Comparison of ENCODE assay signal across 12 cellular contexts in the genomic region with DNA sequence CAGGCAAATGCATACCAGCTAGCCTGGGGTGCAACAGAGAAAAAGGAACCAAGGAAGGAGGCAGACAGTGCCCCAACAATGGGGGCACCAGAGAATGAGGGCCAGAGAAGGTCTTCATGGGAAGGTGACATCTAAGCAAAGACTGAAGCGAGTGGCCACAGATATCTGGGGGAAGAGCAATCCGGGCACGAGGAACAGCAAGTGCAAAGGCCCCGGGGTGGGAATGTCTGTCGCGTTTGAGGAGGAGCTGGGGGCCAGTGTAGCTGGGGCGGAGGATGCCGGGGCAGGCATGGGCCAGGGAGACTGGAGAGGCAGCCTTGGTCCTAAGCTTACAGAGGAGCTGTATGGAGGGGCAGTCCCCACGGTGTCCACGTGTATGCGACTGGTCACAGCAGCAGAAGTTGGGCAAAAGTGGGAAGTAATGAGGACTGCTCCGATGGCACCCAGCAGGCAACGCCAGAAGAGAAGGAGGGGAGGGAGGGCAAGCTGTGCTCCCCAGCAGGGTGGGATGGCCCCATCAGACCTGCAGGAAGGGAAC. TPM values are rescaled to one million over a fixed set of nuclear protein-coding genes. Genes with fewer than 3 reads are reported as not detected.
DNase-seq lines count a peak whose midpoint lies in the region; ATAC-seq and TF ChIP-seq lines count a peak whose summit lies in the region.
"Had no signal": no experiment of that assay in that cellular context is flagged by ENCODE, and none has a peak within 500 bp of the region (broad histone marks: within the 10 kb centered on the region; RNA-seq: fewer than 3 reads in every experiment).

No MANE protein-coding gene starts in this region.

- no peak overlapping the region for H3K4me3 Mint-ChIP-seq in activated naive CD8-positive, alpha-beta T cell treated with anti-CD3 and anti-CD28 coated beads for 36 hours
- H3K4me3 Mint-ChIP-seq in memory B cell (no peak overlapping the region), HFFc6 (no peak overlapping the region)

- no peak for TF ChIP-seq CTCF in cardiac muscle cell (IDR thresholded peaks at IDR 0.05; ENCODE audit: low read depth, low read length)
- TF ChIP-seq CTCF in left ventricle myocardium inferior (IDR thresholded peaks at IDR 0.05; ENCODE audit: borderline replicate concordance): no peak
- no peak for TF ChIP-seq CTCF in uterus (IDR thresholded peaks at IDR 0.05)
- TF ChIP-seq CTCF in HFFc6 (IDR thresholded peaks at IDR 0.05): no peak

- TF ChIP-seq POLR2A in uterus (IDR thresholded peaks at IDR 0.05): no peak

- H3K27ac ChIP-seq in cardiac muscle cell (peak overlapping the region; percentile 25), left ventricle myocardium inferior (replicated peaks) (no peak overlapping the region), uterus (peak overlapping the region; percentile 90 to 91)
- H3K27ac ChIP-seq: parathyroid adenoma had no signal

- no peaks in the 10 kb centered on the region for H3K9me3 ChIP-seq in cardiac muscle cell (ENCODE audit: low read depth)
- peaks cover 6% of the 10 kb centered on the region for H3K9me3 ChIP-seq in left ventricle myocardium inferior (replicated peaks)
- no peaks in the 10 kb centered on the region for H3K9me3 ChIP-seq in uterus

- peaks cover 7% of the 10 kb centered on the region for H3K9me3 Mint-ChIP-seq in activated naive CD8-positive, alpha-beta T cell treated with anti-CD3 and anti-CD28 coated beads for 36 hours
- peaks cover 2% of the 10 kb centered on the region for H3K9me3 Mint-ChIP-seq in memory B cell
- H3K9me3 Mint-ChIP-seq in HFFc6: no peaks in the 10 kb centered on the region

- no peaks in the 10 kb centered on the region for H3K36me3 ChIP-seq in cardiac muscle cell
- H3K36me3 ChIP-seq in left ventricle myocardium inferior: no peaks in the 10 kb centered on the region
- no peaks in the 10 kb centered on the region for H3K36me3 ChIP-seq in uterus

- ATAC-seq in memory B cell (ENCODE audit: low read depth) (no peak), GM21825 (IDR thresholded peaks at IDR 0.05; ENCODE audit: unreplicated experiment) (no peak)

- H3K4me3 ChIP-seq in cardiac muscle cell (no peak overlapping the region), left ventricle myocardium inferior (no peak overlapping the region), uterus (no peak overlapping the region)

- DNase-seq in cardiac muscle cell (ENCODE audit: low read depth in 1 of 2, low spot score in 1 of 2): no peak
- DNase-seq in left ventricle myocardium inferior: no peak
- DNase-seq in activated naive CD8-positive, alpha-beta T cell treated with anti-CD3 and anti-CD28 coated beads for 36 hours: no peak
- no peak for DNase-seq in memory B cell (ENCODE audit: low spot score in 2 of 2)
- DNase-seq in uterus: peak in 1 of 2 donors; percentile 14
- no peak for DNase-seq in NCI-H446 treated with DMSO at 0.1 percent for 48 hours (lab: John Stamatoyannopoulos, UW)
- DNase-seq in HFFc6: no peak
- DNase-seq: DND-41, foreskin fibroblast, NCI-H2227 treated with DMSO at 0.1 percent for 48 hours had no signal

- H3K4me1 ChIP-seq in cardiac muscle cell (ENCODE audit: low read depth) (peaks cover 31% of the 10 kb centered on the region), left ventricle myocardium inferior (peaks cover 63% of the 10 kb centered on the region), uterus (peaks cover 39 to 57% of the 10 kb centered on the region in 2 donors)

- H3K27me3 ChIP-seq in cardiac muscle cell (no peaks in the 10 kb centered on the region), left ventricle myocardium inferior (ENCODE audit: low read depth) (no peaks in the 10 kb centered on the region), uterus (no peaks in the 10 kb centered on the region)

- H3K36me3 Mint-ChIP-seq in activated naive CD8-positive, alpha-beta T cell treated with anti-CD3 and anti-CD28 coated beads for 36 hours: peaks cover 50% of the 10 kb centered on the region
- H3K36me3 Mint-ChIP-seq in memory B cell: peaks cover 24% of the 10 kb centered on the region
- H3K36me3 Mint-ChIP-seq in HFFc6 (ENCODE audit: low read depth): peaks cover 8% of the 10 kb centered on the region

- H3K27me3 Mint-ChIP-seq in activated naive CD8-positive, alpha-beta T cell treated with anti-CD3 and anti-CD28 coated beads for 36 hours: no peaks in the 10 kb centered on the region
- H3K27me3 Mint-ChIP-seq in memory B cell (no peaks in the 10 kb centered on the region), HFFc6 (ENCODE audit: insufficient read depth) (no peaks in the 10 kb centered on the region; the same call in 1 of the 2 replicates)

- peak overlapping the region; percentile 95 for H3K27ac Mint-ChIP-seq in activated naive CD8-positive, alpha-beta T cell treated with anti-CD3 and anti-CD28 coated beads for 36 hours
- H3K27ac Mint-ChIP-seq in memory B cell: peak overlapping the region; percentile 88
- no peak overlapping the region; the same call in 1 of the 2 replicates for H3K27ac Mint-ChIP-seq in HFFc6

- intact Hi-C loops in left ventricle myocardium inferior (cut with micrococcal nuclease): no loop called here
- intact Hi-C loops in uterus (cut with DNase I; ENCODE audit: low total_unique reads): no loop called here

- H3K4me1 Mint-ChIP-seq in activated naive CD8-positive, alpha-beta T cell treated with anti-CD3 and anti-CD28 coated beads for 36 hours: peaks cover 92% of the 10 kb centered on the region
- peaks cover 75% of the 10 kb centered on the region for H3K4me1 Mint-ChIP-seq in memory B cell
- H3K4me1 Mint-ChIP-seq in HFFc6 (ENCODE audit: low read depth): peaks cover 36% of the 10 kb centered on the region

RNA-seq across cellular contexts. Expression of gene EEIG1, which starts 19.1 kb away (rescaled TPM):
- 20.9 and 25.6 TPM in 2 replicates for total RNA-seq in cardiac muscle cell
- polyA plus RNA-seq in cardiac muscle cell: 26.6 and 32.5 TPM in 2 replicates
- 20.7 TPM for total RNA-seq in left ventricle myocardium inferior
- total RNA-seq in activated naive CD8-positive, alpha-beta T cell treated with anti-CD3 and anti-CD28 coated beads for 36 hours: 10 to 100 TPM; 77.2 to 83.8 TPM
- 100 to 1,000 TPM in 1 of 4 donors, 10 to 100 TPM in 2, 1 to 10 TPM in 1; 5.0 to 140 (median 19.3) TPM for total RNA-seq in uterus
- 10 to 100 TPM; 26.7 to 35.4 (median 29.3) TPM for total RNA-seq in HFFc6 (2021; fragmentation: NEBNext Ultra II Directional; extraction: Animal tissue kit (Norgen Biotek cat#: 25700))

RNA-seq across cellular contexts. Expression of gene DPM2, which starts 24.0 kb away (rescaled TPM):
- total RNA-seq in cardiac muscle cell (26.1 and 35.6 TPM in 2 replicates), left ventricle myocardium inferior (14.0 TPM), uterus (10 to 100 TPM in 3 of 4 donors, 1 to 10 TPM in 1; 6.7 to 33.1 (median 15.9) TPM)
- polyA plus RNA-seq in cardiac muscle cell: 54.2 and 70.7 TPM in 2 replicates
- 10 to 100 TPM; 55.4 to 57.6 TPM for total RNA-seq in activated naive CD8-positive, alpha-beta T cell treated with anti-CD3 and anti-CD28 coated beads for 36 hours
- total RNA-seq in HFFc6 (2021; fragmentation: NEBNext Ultra II Directional; extraction: Animal tissue kit (Norgen Biotek cat#: 25700)): 10 to 100 TPM; 42.5 to 49.6 (median 47.1) TPM

RNA-seq across cellular contexts. Expression of gene PIP5KL1, which starts 31.1 kb away (rescaled TPM):
- total RNA-seq in cardiac muscle cell: 0.89 and 1.7 TPM in 2 replicates
- polyA plus RNA-seq in cardiac muscle cell: 3.4 and 3.5 TPM in 2 replicates
- 0.85 TPM for total RNA-seq in left ventricle myocardium inferior
- total RNA-seq in activated naive CD8-positive, alpha-beta T cell treated with anti-CD3 and anti-CD28 coated beads for 36 hours: 1 to 10 TPM; 2.3 to 3.2 TPM
- total RNA-seq in uterus: 10 to 100 TPM in 1 of 4 donors, 1 to 10 TPM in 2, not detected in 1; 2.9 to 11.3 (median 3.2) TPM
- total RNA-seq in HFFc6 (2021; fragmentation: NEBNext Ultra II Directional; extraction: Animal tissue kit (Norgen Biotek cat#: 25700)): 1 to 10 TPM; 1.7 to 3.1 (median 2.1) TPM

RNA-seq across cellular contexts. Expression of gene ST6GALNAC4, which starts 44.8 kb away (rescaled TPM):
- total RNA-seq in cardiac muscle cell (66.2 and 119 TPM in 2 replicates), left ventricle myocardium inferior (31.3 TPM), uterus (10 to 100 TPM in 3 of 4 donors, under 1 TPM in 1; 0.59 to 41.7 (median 20.7) TPM)
- polyA plus RNA-seq in cardiac muscle cell: 48.8 and 71.4 TPM in 2 replicates
- total RNA-seq in activated naive CD8-positive, alpha-beta T cell treated with anti-CD3 and anti-CD28 coated beads for 36 hours: 10 to 100 TPM; 45.3 to 51.2 TPM
- 10 to 100 TPM; 22.9 to 33.4 (median 27.7) TPM for total RNA-seq in HFFc6 (2021; fragmentation: NEBNext Ultra II Directional; extraction: Animal tissue kit (Norgen Biotek cat#: 25700))
